Comparison of ENCODE assay signal across 8 cellular contexts in genomic region chr12:50986961-50987737, GRCh38. TPM values are rescaled to one million over a fixed set of nuclear protein-coding genes. Genes with fewer than 3 reads are reported as not detected.
A peak's percentile ranks its signal among the peaks of the same experiment; 100 is the strongest.
DNase-seq lines count a peak whose midpoint lies in the region; ATAC-seq and TF ChIP-seq lines count a peak whose summit lies in the region.

No MANE protein-coding gene starts in this region.

- TF ChIP-seq POLR2A in NB4 (IDR thresholded peaks at IDR 0.05; ENCODE audit: extremely low read depth, insufficient read length) = no peak
- no peak for TF ChIP-seq POLR2A in adrenal gland (IDR thresholded peaks at IDR 0.05)

- peaks cover 0 to 50% of the 10 kb centered on the region in 2 donors for H3K36me3 ChIP-seq in adrenal gland (replicated peaks in 1 of 2)

- ATAC-seq in right cardiac atrium = peak; percentile 63 to 73
- ATAC-seq in sciatic nerve = peak; percentile 87

- H3K27ac ChIP-seq in adrenal gland = peak overlapping the region in 4 of 5 donors; percentile 13 to 92 (median 32)
- H3K27ac ChIP-seq in right cardiac atrium (ENCODE audit: low read length) = peak overlapping the region; percentile 43

- H3K4me1 ChIP-seq in adrenal gland (replicated peaks in 1 of 2) (peaks cover 19 to 28% of the 10 kb centered on the region in 2 donors), right cardiac atrium (ENCODE audit: control insufficient read depth, insufficient read depth, low read length) (peaks cover 3% of the 10 kb centered on the region)

- H3K9me3 ChIP-seq in adrenal gland (replicated peaks in 1 of 3) (no peaks in the 10 kb centered on the region), right cardiac atrium (ENCODE audit: control insufficient read depth, low read length) (no peaks in the 10 kb centered on the region)

- H3K4me3 ChIP-seq in NB4 (ENCODE audit: low read depth, low read length) (no peak overlapping the region), adrenal gland (no peak overlapping the region), right cardiac atrium (ENCODE audit: low read length) (no peak overlapping the region)

- peak in 4 of 6 experiments; percentile 6 to 41 (median 22) for DNase-seq in stimulated activated naive CD4-positive, alpha-beta T cell (lab: John Stamatoyannopoulos, UW)
- no peak for DNase-seq in stimulated activated naive CD4-positive, alpha-beta T cell treated with Interleukin-2 at 50 U/mL for 16 hours (lab: John Stamatoyannopoulos, UW)
- DNase-seq in NB4 (ENCODE audit: low read depth) = peak; percentile 65
- DNase-seq in adrenal gland = peak; percentile 54 to 70 (median 63)
- DNase-seq in right cardiac atrium = no peak
- DNase-seq in sciatic nerve (ENCODE audit: low spot score) = no peak
- no peak for DNase-seq in effector CD4-positive, alpha-beta T cell
- DNase-seq in activated CD4-positive, CD25-positive, alpha-beta regulatory T cell treated with anti-CD3 and anti-CD28 coated beads, Interleukin-2, amount 50 U/mL, for 72 hours = no peak

- H3K27me3 ChIP-seq in adrenal gland = no peaks in the 10 kb centered on the region
- no peaks in the 10 kb centered on the region for H3K27me3 ChIP-seq in right cardiac atrium (ENCODE audit: control insufficient read depth, insufficient read depth)

- 43 to 45% (median 43%) methylated on average over 8 of the region's 8 CpGs for WGBS in adrenal gland, 4 donors
- WGBS in right cardiac atrium = 47% methylated on average over 8 of the region's 8 CpGs

- intact Hi-C loops in adrenal gland (cut with DNase I) = loop anchor here in 1 of 2 donors (5.0 kb wide), 1 partner anchor 160 kb away; no protein-coding TSS in a partner anchor
- intact Hi-C loops in right cardiac atrium (cut with DNase I) = loop anchor here in 3 of 4 donors (5.0 to 10.0 kb wide), 4 partner anchors 62 to 165 kb away; a partner anchor contains a TSS
- intact Hi-C loops in sciatic nerve (cut with DNase I) = no loop called here

- TF ChIP-seq CTCF in NB4 (IDR thresholded peaks at IDR 0.05; ENCODE audit: low read depth, low read length) = peak; percentile 60
- peak; percentile 30 to 62 (median 55) for TF ChIP-seq CTCF in adrenal gland (IDR thresholded peaks at IDR 0.05)

RNA-seq across cellular contexts. Expression of gene HIGD1C, which starts 34.8 kb away (rescaled TPM):
- total RNA-seq in adrenal gland (not detected), right cardiac atrium (not detected), sciatic nerve (not detected)
- polyA plus RNA-seq in adrenal gland (not detected), right cardiac atrium (not detected)

RNA-seq across cellular contexts. Expression of gene SLC11A2, which starts 39.0 kb away (rescaled TPM):
- total RNA-seq in adrenal gland (10 to 100 TPM; 40.6 to 82.2 (median 60.8) TPM), right cardiac atrium (10 to 100 TPM; 42.6 to 52.4 (median 50.0) TPM), sciatic nerve (82.5 TPM)
- polyA plus RNA-seq in adrenal gland (10 to 100 TPM; 21.7 to 33.2 (median 21.8) TPM), right cardiac atrium (19.0 TPM)

Comparison
In these comparisons a context has a peak if more than half of its experiments do, and no peak if none do; other contexts are left out.
1. DNase-seq: peak in stimulated activated naive CD4-positive, alpha-beta T cell (4 of 6), NB4 (single experiment) and adrenal gland (7 of 7); none in stimulated activated naive CD4-positive, alpha-beta T cell treated with Interleukin-2 at 50 U/mL for 16 hours (single experiment), right cardiac atrium (0 of 3), sciatic nerve (single experiment), effector CD4-positive, alpha-beta T cell (single experiment) and activated CD4-positive, CD25-positive, alpha-beta regulatory T cell treated with anti-CD3 and anti-CD28 coated beads, Interleukin-2, amount 50 U/mL, for 72 hours (single experiment).